In genomic region chr5:135107101-135107500, GRCh38 we compare ENCODE assay signal across 35 cellular contexts.
A peak's percentile ranks its signal among the peaks of the same experiment; 100 is the strongest.
DNase-seq lines count a peak whose midpoint lies in the region; ATAC-seq and TF ChIP-seq lines count a peak whose summit lies in the region.
"Had no signal": no experiment of that assay in that cellular context is flagged by ENCODE, and none has a peak within 500 bp of the region (broad histone marks: within the 10 kb centered on the region; RNA-seq: fewer than 3 reads in every experiment).

No MANE protein-coding gene starts in this region.

- H3K9ac ChIP-seq in colonic mucosa (ENCODE audit: low read depth in 2 of 2, low read length in 2 of 2), result peak overlapping the region in 1 of 2 donors; percentile 19
- H3K9ac ChIP-seq in neural progenitor cell, result no peak overlapping the region

- H3K27ac Mint-ChIP-seq in GM23338 (no peak overlapping the region), neural progenitor cell (no peak overlapping the region)
- H3K27ac Mint-ChIP-seq in activated CD4-positive, alpha-beta memory T cell treated with anti-CD3 and anti-CD28 coated beads, Interleukin-2, amount 10 ng/mL, durations not matched to agents 7 days and 5 days, result no peak overlapping the region
- H3K27ac Mint-ChIP-seq: activated naive CD8-positive, alpha-beta T cell treated with anti-CD3 and anti-CD28 coated beads for 36 hours; activated T-helper 2 cell treated with anti-CD3 and anti-CD28 coated beads, Interferon-gamma antibody, Interleukin-2, Interleukin-4, amounts not matched to agents 10 μg/mL and 5 μg/mL and 100 μg/mL, durations not matched to agents 14 hours and 24 hours and 36 hours; mesothelial cell of epicardium; natural killer cell; stimulated activated naive CD8-positive, alpha-beta T cell treated with anti-CD3 and anti-CD28 coated beads, Interleukin-15, Interleukin-2, amounts not matched to agents 100 ng/mL and 50 ng/mL, for 24 hours; T-helper 2 cell treated with Interferon-gamma antibody and Interleukin-4, amounts not matched to agents 5 μg/mL and 100 μg/mL, for 36 hours had no signal

- H2AFZ ChIP-seq in GM23338 (no peak overlapping the region), osteoblast (ENCODE audit: low read length) (no peak overlapping the region), neural progenitor cell (replicated peaks) (no peak overlapping the region)

- no peak for TF ChIP-seq CTCF in GM23338 (conservative IDR thresholded peaks at IDR 0.05; ENCODE audit: low read depth in 2 of 2)
- TF ChIP-seq CTCF in colonic mucosa (IDR thresholded peaks at IDR 0.05), result no peak
- no peak for TF ChIP-seq CTCF in osteoblast (IDR thresholded peaks at IDR 0.05; ENCODE audit: extremely low read depth, low read depth, low read length)
- no peak for TF ChIP-seq CTCF in neural progenitor cell (IDR thresholded peaks at IDR 0.05)

- H3K79me2 ChIP-seq in GM23338 (replicated peaks; ENCODE audit: insufficient read depth) (no peaks in the 10 kb centered on the region), osteoblast (ENCODE audit: insufficient read depth, low read length) (no peaks in the 10 kb centered on the region), neural progenitor cell (ENCODE audit: low read depth) (no peaks in the 10 kb centered on the region)

- DNase-seq in DMS 273 (lab: John Stamatoyannopoulos, UW; ENCODE audit: unreplicated experiment), result peak; percentile 52
- no peak for DNase-seq in DMS 273 treated with DMSO at 0.1 percent for 48 hours (lab: John Stamatoyannopoulos, UW)
- DNase-seq in GM23338 (ENCODE audit: low spot score), result no peak
- DNase-seq in colonic mucosa, result peak; percentile 41
- peak; percentile 18 for DNase-seq in osteoblast (ENCODE audit: insufficient read length, low spot score, missing footprints)
- DNase-seq in activated CD4-positive, alpha-beta memory T cell treated with anti-CD3 and anti-CD28 coated beads, Interleukin-2, amount 10 ng/mL, durations not matched to agents 7 days and 5 days, result no peak
- DNase-seq in neural progenitor cell (ENCODE audit: low spot score), result no peak
- DNase-seq: activated CD4-positive, alpha-beta T cell treated with anti-CD3 and anti-CD28 coated beads, Interleukin-2, amount 50 U/mL, for 48 hours; activated CD4-positive, CD25-positive, alpha-beta regulatory T cell treated with anti-CD3 and anti-CD28 coated beads, Interleukin-2, amount 50 U/mL, for 72 hours; activated CD8-positive, alpha-beta memory T cell treated with anti-CD3 and anti-CD28 coated beads, Interleukin-2, amount 50 U/mL, for 4 hours; activated naive CD8-positive, alpha-beta T cell treated with anti-CD3 and anti-CD28 coated beads for 36 hours; anterior cingulate cortex; C1 segment of cervical spinal cord; cortex of kidney; foreskin fibroblast; GDM1; islet precursor cell; Kasumi-1; natural killer cell; NCI-H1092; NCI-H187 treated with DMSO at 0.1 percent for 48 hours; NCI-H524 treated with DMSO at 0.1 percent for 48 hours; SHP77; stimulated activated CD8-positive, alpha-beta memory T cell treated with anti-CD3 and anti-CD28 coated beads, Interleukin-4, amount 100 ng/mL, for 48 hours; testis had no signal

- H3K4me1 ChIP-seq in GM23338 (ENCODE audit: insufficient read depth) (no peaks in the 10 kb centered on the region), colonic mucosa (no peaks in the 10 kb centered on the region), osteoblast (ENCODE audit: insufficient read depth, low read length) (no peaks in the 10 kb centered on the region), neural progenitor cell (peaks cover 4% of the 10 kb centered on the region)
- H3K4me1 ChIP-seq: Caco-2, pancreas, testis had no signal

- H3K36me3 Mint-ChIP-seq in GM23338 (ENCODE audit: low read depth), result no peaks in the 10 kb centered on the region
- no peaks in the 10 kb centered on the region for H3K36me3 Mint-ChIP-seq in activated CD4-positive, alpha-beta memory T cell treated with anti-CD3 and anti-CD28 coated beads, Interleukin-2, amount 10 ng/mL, durations not matched to agents 7 days and 5 days (ENCODE audit: low read depth)
- no peaks in the 10 kb centered on the region for H3K36me3 Mint-ChIP-seq in neural progenitor cell
- H3K36me3 Mint-ChIP-seq: activated naive CD8-positive, alpha-beta T cell treated with anti-CD3 and anti-CD28 coated beads for 36 hours; mesothelial cell of epicardium; natural killer cell had no signal

- H3K27me3 ChIP-seq in GM23338 (ENCODE audit: insufficient read depth) (no peaks in the 10 kb centered on the region), colonic mucosa (no peaks in the 10 kb centered on the region), osteoblast (ENCODE audit: insufficient read depth, low read length) (no peaks in the 10 kb centered on the region), neural progenitor cell (peaks cover under 1% of the 10 kb centered on the region)
- H3K27me3 ChIP-seq: pancreas, testis had no signal

- no peak overlapping the region for H3K4me3 ChIP-seq in GM23338
- no peak overlapping the region for H3K4me3 ChIP-seq in colonic mucosa
- no peak overlapping the region for H3K4me3 ChIP-seq in osteoblast (ENCODE audit: insufficient read depth, low read length)
- no peak overlapping the region for H3K4me3 ChIP-seq in neural progenitor cell
- H3K4me3 ChIP-seq: esophagus muscularis mucosa, pancreas, testis had no signal

- peaks cover 8% of the 10 kb centered on the region for H3K27me3 Mint-ChIP-seq in GM23338 (ENCODE audit: insufficient read depth, low read depth, poor library complexity)
- peaks cover 8% of the 10 kb centered on the region for H3K27me3 Mint-ChIP-seq in activated CD4-positive, alpha-beta memory T cell treated with anti-CD3 and anti-CD28 coated beads, Interleukin-2, amount 10 ng/mL, durations not matched to agents 7 days and 5 days
- peaks cover 8% of the 10 kb centered on the region for H3K27me3 Mint-ChIP-seq in neural progenitor cell (ENCODE audit: insufficient read depth, low read depth)
- H3K27me3 Mint-ChIP-seq: activated naive CD8-positive, alpha-beta T cell treated with anti-CD3 and anti-CD28 coated beads for 36 hours; stimulated activated naive CD8-positive, alpha-beta T cell treated with anti-CD3 and anti-CD28 coated beads, Interleukin-15, Interleukin-2, amounts not matched to agents 100 ng/mL and 50 ng/mL, for 24 hours had no signal

- CTCF ChIA-PET in activated CD4-positive, alpha-beta memory T cell treated with anti-CD3 and anti-CD28 coated beads, Interleukin-2, amount 10 ng/mL, durations not matched to agents 7 days and 5 days (lab: Charles Lee), result no interaction called here

- H3F3A ChIP-seq in GM23338 (replicated peaks; ENCODE audit: low read depth), result no peaks in the 10 kb centered on the region
- no peaks in the 10 kb centered on the region for H3F3A ChIP-seq in neural progenitor cell (ENCODE audit: low read depth)

- intact Hi-C loops in colonic mucosa (cut with DNase I), result no loop called here

- no peak overlapping the region for H3K4me2 ChIP-seq in GM23338
- no peak overlapping the region for H3K4me2 ChIP-seq in osteoblast (ENCODE audit: insufficient read depth, low read length)
- no peak overlapping the region for H3K4me2 ChIP-seq in neural progenitor cell

- H3K9me3 Mint-ChIP-seq in GM23338 (no peaks in the 10 kb centered on the region), neural progenitor cell (no peaks in the 10 kb centered on the region)
- no peaks in the 10 kb centered on the region for H3K9me3 Mint-ChIP-seq in activated CD4-positive, alpha-beta memory T cell treated with anti-CD3 and anti-CD28 coated beads, Interleukin-2, amount 10 ng/mL, durations not matched to agents 7 days and 5 days
- H3K9me3 Mint-ChIP-seq: activated naive CD8-positive, alpha-beta T cell treated with anti-CD3 and anti-CD28 coated beads for 36 hours; activated T-helper 2 cell treated with anti-CD3 and anti-CD28 coated beads, Interferon-gamma antibody, Interleukin-2, Interleukin-4, amounts not matched to agents 10 μg/mL and 5 μg/mL and 100 μg/mL, durations not matched to agents 14 hours and 24 hours and 36 hours; mesothelial cell of epicardium; natural killer cell; stimulated activated naive CD8-positive, alpha-beta T cell treated with anti-CD3 and anti-CD28 coated beads, Interleukin-15, Interleukin-2, amounts not matched to agents 100 ng/mL and 50 ng/mL, for 24 hours; T-helper 2 cell treated with Interferon-gamma antibody and Interleukin-4, amounts not matched to agents 5 μg/mL and 100 μg/mL, for 36 hours had no signal

- H3K9me3 ChIP-seq in colonic mucosa, result no peaks in the 10 kb centered on the region
- no peaks in the 10 kb centered on the region for H3K9me3 ChIP-seq in osteoblast (ENCODE audit: low read depth, low read length)
- no peaks in the 10 kb centered on the region for H3K9me3 ChIP-seq in neural progenitor cell (ENCODE audit: low read depth)
- H3K9me3 ChIP-seq: Caco-2, esophagus muscularis mucosa, pancreas, testis had no signal

- ATAC-seq in GM23338, result peak; percentile 24; the same call in 1 of the 3 replicates
- ATAC-seq in HG02885 (IDR thresholded peaks at IDR 0.05; ENCODE audit: poor library complexity, unreplicated experiment), result no peak
- ATAC-seq: HepG2, natural killer cell, pancreas had no signal

- H3K27ac ChIP-seq in GM23338 (ENCODE audit: low read depth) (no peak overlapping the region), colonic mucosa (no peak overlapping the region), osteoblast (ENCODE audit: low read depth, low read length) (no peak overlapping the region), neural progenitor cell (no peak overlapping the region)
- H3K27ac ChIP-seq: 22Rv1, esophagus muscularis mucosa, pancreas, testis had no signal

- H3K4me1 Mint-ChIP-seq in GM23338 (no peaks in the 10 kb centered on the region; the same call in 2 of the 3 replicates), neural progenitor cell (peaks cover 8% of the 10 kb centered on the region)
- H3K4me1 Mint-ChIP-seq in activated CD4-positive, alpha-beta memory T cell treated with anti-CD3 and anti-CD28 coated beads, Interleukin-2, amount 10 ng/mL, durations not matched to agents 7 days and 5 days, result peaks cover 2% of the 10 kb centered on the region
- H3K4me1 Mint-ChIP-seq: activated naive CD8-positive, alpha-beta T cell treated with anti-CD3 and anti-CD28 coated beads for 36 hours; natural killer cell had no signal

- H4K20me1 ChIP-seq in GM23338 (replicated peaks; ENCODE audit: insufficient read depth), result no peaks in the 10 kb centered on the region
- H4K20me1 ChIP-seq in osteoblast (ENCODE audit: insufficient read depth, low read length), result no peaks in the 10 kb centered on the region
- no peaks in the 10 kb centered on the region for H4K20me1 ChIP-seq in neural progenitor cell (ENCODE audit: low read depth)

- POLR2A ChIA-PET in activated CD4-positive, alpha-beta memory T cell treated with anti-CD3 and anti-CD28 coated beads, Interleukin-2, amount 10 ng/mL, durations not matched to agents 7 days and 5 days (lab: Charles Lee), result no interaction called here

- H3K36me3 ChIP-seq in GM23338 (ENCODE audit: insufficient read depth), result no peaks in the 10 kb centered on the region
- no peaks in the 10 kb centered on the region for H3K36me3 ChIP-seq in colonic mucosa
- H3K36me3 ChIP-seq in osteoblast (ENCODE audit: insufficient read depth, low read length), result no peaks in the 10 kb centered on the region
- no peaks in the 10 kb centered on the region for H3K36me3 ChIP-seq in neural progenitor cell
- H3K36me3 ChIP-seq: esophagus muscularis mucosa, pancreas had no signal

- H3K9me2 ChIP-seq in GM23338 (ENCODE audit: insufficient read depth), result no peaks in the 10 kb centered on the region

- H3K4me3 Mint-ChIP-seq in GM23338 (no peak overlapping the region), neural progenitor cell (no peak overlapping the region)
- no peak overlapping the region for H3K4me3 Mint-ChIP-seq in activated CD4-positive, alpha-beta memory T cell treated with anti-CD3 and anti-CD28 coated beads, Interleukin-2, amount 10 ng/mL, durations not matched to agents 7 days and 5 days
- H3K4me3 Mint-ChIP-seq: activated naive CD8-positive, alpha-beta T cell treated with anti-CD3 and anti-CD28 coated beads for 36 hours; mesothelial cell of epicardium; natural killer cell; stimulated activated naive CD8-positive, alpha-beta T cell treated with anti-CD3 and anti-CD28 coated beads, Interleukin-15, Interleukin-2, amounts not matched to agents 100 ng/mL and 50 ng/mL, for 24 hours; T-helper 2 cell treated with Interferon-gamma antibody and Interleukin-4, amounts not matched to agents 5 μg/mL and 100 μg/mL, for 36 hours had no signal

Comparison
In these comparisons a context has a peak if more than half of its experiments do, and no peak if none do; other contexts are left out.
1. DNase-seq: peak in DMS 273 (single experiment), colonic mucosa (single experiment) and osteoblast (single experiment); none in DMS 273 treated with DMSO at 0.1 percent for 48 hours (single experiment), GM23338 (single experiment), activated CD4-positive, alpha-beta memory T cell treated with anti-CD3 and anti-CD28 coated beads, Interleukin-2, amount 10 ng/mL, durations not matched to agents 7 days and 5 days (single experiment) and neural progenitor cell (single experiment).